In genomic region chr5:141186897-141187512, GRCh38 we compare ENCODE assay signal across 8 cellular contexts. TPM values are rescaled to one million over a fixed set of nuclear protein-coding genes. Genes with fewer than 3 reads are reported as not detected.
DNase-seq lines count a peak whose midpoint lies in the region; ATAC-seq, FAIRE-seq and TF ChIP-seq lines count a peak whose summit lies in the region.

Gene PCDHB9 (plus strand): TSS chr5:141187161. CDS start chr5:141187319, 158 bp downstream.

- no peak within 1 kb of the TSS for H3K9ac ChIP-seq in GM12878 (ENCODE audit: control insufficient read depth, insufficient read depth, low read length)

- no peak within 1 kb of the TSS for H2AFZ ChIP-seq in GM12878 (ENCODE audit: control insufficient read depth, low read depth, low read length)

- WGBS in GM12878 (ENCODE audit: insufficient coverage, insufficient replicate concordance, low lambda C conversion rate, missing lambda C conversion rate) = 20% methylated on average over 9 of the region's 9 CpGs

- H3K36me3 Mint-ChIP-seq in natural killer cell = peaks cover 32% of the 10 kb centered on the region

- peak in 2 of 3 experiments; percentile 22 to 32; a peak in 2 of 6 replicates for TF ChIP-seq CTCF in GM12878 (IDR thresholded peaks at IDR 0.05 in 2 of 3, conservative IDR thresholded peaks at IDR 0.05 in 1 of 3; ENCODE audit: control insufficient read depth in 2 of 3, extremely low read depth in 1 of 3, insufficient read depth in 1 of 3, low read depth in 3 of 3, low read length in 3 of 3)
- TF ChIP-seq CTCF in natural killer cell (IDR thresholded peaks at IDR 0.05) = no peak

- intact Hi-C loops in GM12878 (cut with micrococcal nuclease; ENCODE audit: unreplicated experiment) = loop anchor here (10.0 kb wide), 1 partner anchor 378 kb away; no protein-coding TSS in a partner anchor
- intact Hi-C loops in natural killer cell (cut with micrococcal nuclease) = no loop called here

- H3K4me1 Mint-ChIP-seq in natural killer cell = peaks cover 0 to 6% of the 10 kb centered on the region in 2 donors

- peak; percentile 90 for FAIRE-seq in G401.6 (lab: Jason Lieb, UNC)
- FAIRE-seq in GM12878 (lab: Jason Lieb, UNC) = no peak

- peaks cover 10 to 13% of the 10 kb centered on the region in 2 donors for H3K9me3 Mint-ChIP-seq in natural killer cell

- TF ChIP-seq POLR2A in GM12878 (IDR thresholded peaks at IDR 0.05; ENCODE audit: low read depth, low read length) = no peak

- no peaks in the 10 kb centered on the region for H3K36me3 ChIP-seq in GM12878 (ENCODE audit: control insufficient read depth in 2 of 2, insufficient read depth in 2 of 2, low read length in 1 of 2)

- in situ Hi-C loops in GM12878 (cut with MboI) = no loop called here

- no peaks in the 10 kb centered on the region for H3K4me1 ChIP-seq in GM12878 (ENCODE audit: control insufficient read depth, insufficient read depth, low read length)

- no peaks in the 10 kb centered on the region for H3K79me2 ChIP-seq in GM12878 (ENCODE audit: control insufficient read depth, insufficient read depth, low read length)

- RAD21 ChIA-PET in GM12878 (lab: Charles Lee; ENCODE audit: unreplicated experiment) = interaction anchor here (0.6 to 1.8 kb wide), 3 partner anchors 234 to 784 kb away, joined by 3 to 6 read pairs (median 3); partner anchors contain the start of gene PCDHGA11

- POLR2A ChIA-PET in GM12878 (lab: Charles Lee) = no interaction called here

- no peak within 1 kb of the TSS for H3K27ac ChIP-seq in GM12878 (ENCODE audit: control insufficient read depth, insufficient read depth)

- SMC1A ChIA-PET in GM12878 (lab: Charles Lee; ENCODE audit: uncharacterized antibody, unreplicated experiment) = interaction anchor here (0.7 kb wide), 1 partner anchor 36 kb away, joined by 3 read pairs; the partner anchor contains the start of gene PCDHB14

- no TSS peak for BruUV-seq in GM12878 (replicated peaks; lab: Mats Ljungman, UMichigan)

- no peak within 1 kb of the TSS for H3K4me2 ChIP-seq in GM12878 (ENCODE audit: control insufficient read depth, insufficient read depth)

- no peaks in the 10 kb centered on the region for H3K27me3 ChIP-seq in GM12878 (replicated peaks in 1 of 2; ENCODE audit: control insufficient read depth in 2 of 2, insufficient read depth in 2 of 2, low read length in 1 of 2)

- ATAC-seq in GM12878 (no peak), natural killer cell (no peak), HG03025 (IDR thresholded peaks at IDR 0.05; ENCODE audit: low FRiP score, unreplicated experiment) (no peak), GM21447 (IDR thresholded peaks at IDR 0.05; ENCODE audit: unreplicated experiment) (no peak), GM19023 (IDR thresholded peaks at IDR 0.05; ENCODE audit: unreplicated experiment) (no peak)

- H3K4me3 ChIP-seq in GM12878 = no peak within 1 kb of the TSS

- peaks cover 37% of the 10 kb centered on the region in 2 donors for H3K27me3 Mint-ChIP-seq in natural killer cell (ENCODE audit: low read depth in 2 of 2)

- no peak for TF ChIP-seq EP300 in GM12878 (IDR thresholded peaks at IDR 0.05; ENCODE audit: borderline replicate concordance in 1 of 2, control insufficient read depth in 1 of 2, low read depth in 2 of 2, low read length in 2 of 2)

- peak within 1 kb of the TSS; percentile 0 for H3K4me3 Mint-ChIP-seq in natural killer cell

- no peaks in the 10 kb centered on the region for H4K20me1 ChIP-seq in GM12878 (ENCODE audit: control insufficient read depth, insufficient read depth)

- H3K27ac Mint-ChIP-seq in natural killer cell = no peak within 1 kb of the TSS

- no peak for TF ChIP-seq RAD21 in GM12878 (IDR thresholded peaks at IDR 0.05; ENCODE audit: insufficient read depth, low read depth, low read length)

- no peaks in the 10 kb centered on the region; the same call in 2 of the 3 replicates for H3K9me3 ChIP-seq in GM12878 (replicated peaks; ENCODE audit: control insufficient read depth, insufficient read depth, low read length)

- DNase-seq in A172 (ENCODE audit: low spot score) (peak; percentile 59), NCI-H345 (lab: John Stamatoyannopoulos, UW) (peak; percentile 71), GM12878 (ENCODE audit: low read depth, low spot score) (no peak), natural killer cell (no peak)

- CTCF ChIA-PET in GM12878 (lab: Yijun Ruan, JAX) = interaction anchor here (0.9 to 1.5 kb wide), 4 partner anchors 10 to 370 kb away, joined by 3 to 4 read pairs (median 3); no protein-coding TSS in a partner anchor

TF ChIP-seq in GM12878, 131 proteins besides CTCF, POLR2A, EP300 and RAD21 (continues in another document):
- no peak for TF ChIP-seq HDAC2 (IDR thresholded peaks at IDR 0.05)
- no peak for TF ChIP-seq ETV6 (conservative IDR thresholded peaks at IDR 0.05 in 1 of 2, IDR thresholded peaks at IDR 0.05 in 1 of 2; ENCODE audit: borderline replicate concordance in 1 of 2, low read depth in 1 of 2)
- TF ChIP-seq PRDM15 (CRISPR knock-in tag; IDR thresholded peaks at IDR 0.05) = no peak
- TF ChIP-seq YBX1 (IDR thresholded peaks at IDR 0.05) = no peak
- no peak for TF ChIP-seq RFX5 (IDR thresholded peaks at IDR 0.05; ENCODE audit: low read depth, low read length)
- TF ChIP-seq SP1 (IDR thresholded peaks at IDR 0.05; ENCODE audit: low read depth, low read length) = no peak
- no peak for TF ChIP-seq RB1 (IDR thresholded peaks at IDR 0.05; ENCODE audit: borderline replicate concordance)
- TF ChIP-seq LARP7 (IDR thresholded peaks at IDR 0.05) = no peak
- no peak for TF ChIP-seq HDAC6 (IDR thresholded peaks at IDR 0.05; ENCODE audit: unreplicated experiment)

RNA-seq across cellular contexts. Expression of gene PCDHB9, which starts in this region (rescaled TPM):
- total RNA-seq in A172 (2014; rRNA removed; shearing (Covaris generic)) = 11.1 and 11.2 TPM in 2 replicates
- total RNA-seq in GM12878 (2013; cell fraction: nucleolus; rRNA removed) = 0.61 TPM in 1 of 2 replicates, not detected in the other
- total RNA-seq in GM12878 (2014; rRNA removed) = 0.65 TPM in 1 of 2 replicates, not detected in the other
- total RNA-seq in GM12878 (2014; rRNA removed; fragmentation: Illumina TruSeq; extraction: Trizol) = 0.28 and 0.45 TPM in 2 replicates
- 0.18 TPM in 1 of 2 replicates, not detected in the other for total RNA-seq in GM12878 (2021)
- not detected for polyA plus RNA-seq in GM12878 (2011; ENCODE audit: low read depth)
- polyA plus RNA-seq in GM12878 (2011; rRNA removed) = 0.06 and 0.20 TPM in 2 replicates
- 0.08 and 0.10 TPM in 2 replicates for polyA plus RNA-seq in GM12878 (2011; cell fraction: cytosol; rRNA removed)
- 0.20 and 0.55 TPM in 2 replicates for polyA plus RNA-seq in GM12878 (2011; cell fraction: nucleus; rRNA removed)
- polyA plus RNA-seq in GM12878 (2012) = 0.03 and 0.10 TPM in 2 replicates
- polyA plus RNA-seq in GM12878 (2014; fragmentation: Illumina TruSeq; extraction: Trizol) = 0.01 TPM in 1 of 2 replicates, not detected in the other
- not detected for polyA plus RNA-seq in GM12878 (2014; fragmentation: Nextera tagmentation; extraction: Ambion mirVana)
- polyA plus RNA-seq in GM12878 (2014; rRNA removed) = 0.05 and 0.06 TPM in 2 replicates
- under 1 TPM in 1 of 2 experiments, not detected in 1; 0.08 TPM for polyA plus RNA-seq in GM12878 (2016; fragmentation: Nextera tagmentation; extraction: Ambion mirVana)
- 0.07 and 0.21 TPM in 2 replicates for polyA minus RNA-seq in GM12878 (2011; rRNA and poly(A)+ RNA removed)
- not detected in 2 replicates for polyA minus RNA-seq in GM12878 (2011; cell fraction: cytosol; rRNA and poly(A)+ RNA removed)
- 0.12 and 0.96 TPM in 2 replicates for polyA minus RNA-seq in GM12878 (2011; cell fraction: nucleus; rRNA and poly(A)+ RNA removed)
- total RNA-seq in natural killer cell = under 1 TPM in 1 of 3 donors, not detected in 2; 0.15 TPM

Comparison
In these comparisons a context has a peak if more than half of its experiments do, and no peak if none do; other contexts are left out.
1. DNase-seq: peak in A172 (single experiment) and NCI-H345 (single experiment); none in GM12878 (single experiment) and natural killer cell (single experiment).